11 cellular contexts compared by ENCODE assay signal in genomic region chr9:132770775-132771310, GRCh38.
A peak's percentile ranks its signal among the peaks of the same experiment; 100 is the strongest.
DNase-seq lines count a peak whose midpoint lies in the region; ATAC-seq, FAIRE-seq and TF ChIP-seq lines count a peak whose summit lies in the region.
"Had no signal": no experiment of that assay in that cellular context is flagged by ENCODE, and none has a peak within 500 bp of the region (broad histone marks: within the 10 kb centered on the region; RNA-seq: fewer than 3 reads in every experiment).

No MANE protein-coding gene starts in this region.

- no peak overlapping the region for H3K9ac ChIP-seq in HepG2 (ENCODE audit: insufficient read depth, low read depth, low read length)
- H3K9ac ChIP-seq in subcutaneous abdominal adipose tissue (ENCODE audit: low read length in 5 of 5) = peak overlapping the region in 2 of 5 donors; percentile 66 to 87

- in situ Hi-C loops in HepG2 (cut with HindIII; ENCODE audit: extremely low pct_ligation_motif_present, low pct_unique_long_range_greater_than_20kb) = no loop called here

- FAIRE-seq in HepG2 (lab: Jason Lieb, UNC) = no peak
- FAIRE-seq: A549, colon had no signal

- H3K9me3 ChIP-seq in HepG2 (ENCODE audit: low read length) (0 out of 2 replicates have a peak, but pooled peaks cover 7% of the 10 kb centered on the region), subcutaneous abdominal adipose tissue (ENCODE audit: control insufficient read depth in 5 of 5, low read length in 5 of 5) (peaks cover 0 to 5% (median 0%) of the 10 kb centered on the region in 5 donors)
- H3K9me3 ChIP-seq: A549 had no signal

- H3K36me3 ChIP-seq in HepG2 (replicated peaks in 1 of 2; ENCODE audit: control insufficient read depth in 1 of 2, insufficient read depth in 2 of 2, low read length in 2 of 2) (no peaks in the 10 kb centered on the region), subcutaneous abdominal adipose tissue (ENCODE audit: control insufficient read depth in 5 of 5, insufficient read depth in 5 of 5, low read length in 5 of 5) (no peaks in the 10 kb centered on the region)

- 84% methylated on average over 6 of the region's 10 CpGs for WGBS in HepG2 (ENCODE audit: low lambda C conversion rate)

- H3K27me3 Mint-ChIP-seq in T-helper 2 cell treated with Interferon-gamma antibody and Interleukin-4, amounts not matched to agents 5 μg/mL and 100 μg/mL, for 36 hours (ENCODE audit: low read depth) = peaks cover 8% of the 10 kb centered on the region
- peaks cover 1% of the 10 kb centered on the region for H3K27me3 Mint-ChIP-seq in activated naive CD8-positive, alpha-beta T cell treated with anti-CD3 and anti-CD28 coated beads, Interleukin-2, amount 50 U/mL, for 24 hours

- H2AFZ ChIP-seq in HepG2 (ENCODE audit: low read length) = no peak overlapping the region

- peak overlapping the region in 1 of 3 experiments; percentile 88; a peak in 1 of 6 replicates for H3K4me3 ChIP-seq in HepG2 (replicated peaks in 1 of 3; ENCODE audit: insufficient read depth in 1 of 3, low read depth in 2 of 3, low read length in 3 of 3)
- peak overlapping the region in 4 of 5 donors; percentile 86 to 98 (median 92) for H3K4me3 ChIP-seq in subcutaneous abdominal adipose tissue (ENCODE audit: low read depth in 1 of 5, low read length in 5 of 5)

- peaks cover 24% of the 10 kb centered on the region for H3K4me1 Mint-ChIP-seq in T-helper 2 cell treated with Interferon-gamma antibody and Interleukin-4, amounts not matched to agents 5 μg/mL and 100 μg/mL, for 36 hours (ENCODE audit: low read depth)
- H3K4me1 Mint-ChIP-seq in activated naive CD8-positive, alpha-beta T cell treated with anti-CD3 and anti-CD28 coated beads, Interleukin-2, amount 50 U/mL, for 24 hours = peaks cover 19% of the 10 kb centered on the region

- DNase-seq in T-helper 2 cell treated with Interferon-gamma antibody and Interleukin-4, amounts not matched to agents 5 μg/mL and 100 μg/mL, for 36 hours (ENCODE audit: low spot score) = no peak
- DNase-seq in T-helper 2 cell (no peak), HepG2 (ENCODE audit: low spot score) (no peak), NCI-H82 (lab: John Stamatoyannopoulos, UW) (no peak)
- DNase-seq in activated naive CD8-positive, alpha-beta T cell treated with anti-CD3 and anti-CD28 coated beads, Interleukin-2, amount 50 U/mL, for 24 hours = no peak

- H3K36me3 Mint-ChIP-seq in T-helper 2 cell treated with Interferon-gamma antibody and Interleukin-4, amounts not matched to agents 5 μg/mL and 100 μg/mL, for 36 hours (ENCODE audit: low read depth) = peaks cover 15% of the 10 kb centered on the region
- peaks cover 7% of the 10 kb centered on the region for H3K36me3 Mint-ChIP-seq in activated naive CD8-positive, alpha-beta T cell treated with anti-CD3 and anti-CD28 coated beads, Interleukin-2, amount 50 U/mL, for 24 hours (ENCODE audit: low read depth)

- peaks cover 25% of the 10 kb centered on the region for H3K4me1 ChIP-seq in HepG2 (ENCODE audit: insufficient read depth, low read length)
- peaks cover 0 to 20% (median 20%) of the 10 kb centered on the region in 5 donors for H3K4me1 ChIP-seq in subcutaneous abdominal adipose tissue (ENCODE audit: control insufficient read depth in 5 of 5, insufficient read depth in 5 of 5, low read length in 5 of 5)
- H3K4me1 ChIP-seq: A549 had no signal

- CTCF ChIA-PET in HepG2 (lab: Yijun Ruan, JAX; ENCODE audit: low intra/inter-chr PET ratio, low total read pairs) = no interaction called here

- ATAC-seq in activated naive CD8-positive, alpha-beta T cell treated with anti-CD3 and anti-CD28 coated beads, Interleukin-2, amount 50 U/mL, for 24 hours = no peak
- no peak for ATAC-seq in HepG2
- ATAC-seq in GM19452 (IDR thresholded peaks at IDR 0.05; ENCODE audit: unreplicated experiment) = no peak
- no peak for ATAC-seq in GM21528 (IDR thresholded peaks at IDR 0.05; ENCODE audit: low FRiP score, unreplicated experiment)

- H3K27ac ChIP-seq in HepG2 (ENCODE audit: extremely low read length, insufficient read depth, low read length) (no peak overlapping the region), subcutaneous abdominal adipose tissue (ENCODE audit: low read depth, low read length) (no peak overlapping the region)
- H3K27ac ChIP-seq: KMS-11 had no signal

- H3K27ac Mint-ChIP-seq in T-helper 2 cell treated with Interferon-gamma antibody and Interleukin-4, amounts not matched to agents 5 μg/mL and 100 μg/mL, for 36 hours = no peak overlapping the region
- peak overlapping the region; percentile 97 for H3K27ac Mint-ChIP-seq in activated naive CD8-positive, alpha-beta T cell treated with anti-CD3 and anti-CD28 coated beads, Interleukin-2, amount 50 U/mL, for 24 hours

- TF ChIP-seq RAD21 in HepG2 (CRISPR knock-in tag; IDR thresholded peaks at IDR 0.05) = no peak

- no peaks in the 10 kb centered on the region for H3K79me2 ChIP-seq in HepG2 (ENCODE audit: insufficient read depth, low read length)

- POLR2A ChIA-PET in HepG2 (lab: Yijun Ruan, JAX) = no interaction called here

- TF ChIP-seq POLR2A in HepG2 (IDR thresholded peaks at IDR 0.05; ENCODE audit: insufficient read depth in 1 of 2, low read depth in 2 of 2, low read length in 2 of 2) = no peak

- TF ChIP-seq EP300 in HepG2 (IDR thresholded peaks at IDR 0.05; ENCODE audit: low read depth in 2 of 2, low read length in 2 of 2) = no peak
- no peak for TF ChIP-seq EP300 in HepG2 (CRISPR knock-in tag; IDR thresholded peaks at IDR 0.05; ENCODE audit: borderline replicate concordance)

- no peak for TF ChIP-seq CTCF in HepG2 (CRISPR knock-in tag; IDR thresholded peaks at IDR 0.05)

- H3K4me3 Mint-ChIP-seq in T-helper 2 cell treated with Interferon-gamma antibody and Interleukin-4, amounts not matched to agents 5 μg/mL and 100 μg/mL, for 36 hours = peak overlapping the region; percentile 99
- H3K4me3 Mint-ChIP-seq in activated naive CD8-positive, alpha-beta T cell treated with anti-CD3 and anti-CD28 coated beads, Interleukin-2, amount 50 U/mL, for 24 hours = peak overlapping the region; percentile 96

- no peaks in the 10 kb centered on the region for H4K20me1 ChIP-seq in HepG2 (ENCODE audit: insufficient read depth, low read length)

- peak overlapping the region; percentile 84 for H3K4me2 ChIP-seq in HepG2 (ENCODE audit: low read depth, low read length)

- no TSS peak for BruUV-seq in HepG2 (replicated peaks; lab: Mats Ljungman, UMichigan)

- H3K9me3 Mint-ChIP-seq in T-helper 2 cell treated with Interferon-gamma antibody and Interleukin-4, amounts not matched to agents 5 μg/mL and 100 μg/mL, for 36 hours = peaks cover 12% of the 10 kb centered on the region
- H3K9me3 Mint-ChIP-seq in activated naive CD8-positive, alpha-beta T cell treated with anti-CD3 and anti-CD28 coated beads, Interleukin-2, amount 50 U/mL, for 24 hours = peaks cover 8% of the 10 kb centered on the region

- no peaks in the 10 kb centered on the region; a peak in 1 of 5 replicates for H3K27me3 ChIP-seq in HepG2 (ENCODE audit: control insufficient read depth in 1 of 2, insufficient read depth in 2 of 2, low read length in 2 of 2)
- no peaks in the 10 kb centered on the region for H3K27me3 ChIP-seq in subcutaneous abdominal adipose tissue (ENCODE audit: control insufficient read depth in 5 of 5, insufficient read depth in 4 of 5, low read length in 5 of 5)

- intact Hi-C loops in HepG2 (cut with micrococcal nuclease; ENCODE audit: unreplicated experiment) = no loop called here

TF ChIP-seq in HepG2, 621 proteins besides CTCF, POLR2A, EP300 and RAD21:
- TF ChIP-seq HNF4A (CRISPR knock-in tag; IDR thresholded peaks at IDR 0.05) (no peak), ZNF768 (CRISPR knock-in tag; IDR thresholded peaks at IDR 0.05) (0 out of 2 replicates have a peak, but pooled peaks have one; percentile 0)
TF ChIP-seq in HepG2: peak in this region for 1.
